In the genomic region with DNA sequence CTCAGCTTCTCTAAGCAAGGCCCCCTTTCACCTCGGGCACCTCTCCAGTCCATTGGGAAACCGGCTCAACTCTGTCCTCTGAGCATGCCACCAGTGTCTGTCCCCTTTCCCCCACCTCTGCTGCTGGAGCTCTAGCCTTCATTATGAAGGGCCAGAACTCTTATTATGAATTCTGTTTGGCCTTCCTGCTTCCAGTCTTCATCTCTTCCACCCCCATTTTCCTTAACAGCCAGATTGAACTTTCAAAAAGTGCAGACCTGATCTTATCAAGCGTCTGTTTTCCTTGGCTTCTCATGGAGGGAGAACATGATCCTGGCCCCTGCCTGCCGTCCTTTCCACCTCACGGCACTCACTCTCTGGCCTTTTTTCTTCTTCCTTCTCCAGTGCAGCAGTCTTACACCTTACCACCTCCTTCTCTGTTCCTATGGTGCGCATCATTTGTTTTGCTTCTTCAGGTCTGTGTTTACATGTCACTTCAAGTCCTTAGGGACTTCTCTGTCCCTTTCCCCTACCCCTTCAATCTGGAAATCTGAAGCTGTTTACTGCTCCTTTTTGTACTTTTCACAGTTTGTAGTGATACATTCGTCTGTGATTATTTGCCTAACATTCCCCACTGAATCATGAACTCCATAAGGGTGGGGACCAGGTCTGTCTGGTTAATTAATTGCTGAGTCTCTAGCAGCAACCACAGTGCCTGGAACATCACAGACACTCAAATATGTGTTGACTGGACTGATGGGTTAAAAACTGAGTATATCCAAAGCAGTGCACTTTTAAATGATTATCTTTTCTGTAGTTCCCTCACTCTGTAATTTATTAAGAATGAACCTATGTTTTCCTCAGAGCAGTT, we compare ENCODE assay signal across 9 cellular contexts. TPM values are rescaled to one million over a fixed set of nuclear protein-coding genes. Genes with fewer than 3 reads are reported as not detected.
DNase-seq lines count a peak whose midpoint lies in the region; ATAC-seq and TF ChIP-seq lines count a peak whose summit lies in the region.
"Had no signal": no experiment of that assay in that cellular context is flagged by ENCODE, and none has a peak within 500 bp of the region (broad histone marks: within the 10 kb centered on the region; RNA-seq: fewer than 3 reads in every experiment).

No MANE protein-coding gene starts in this region.

- H2BK15ac ChIP-seq in neuronal stem cell (ENCODE audit: low read length), result no peak overlapping the region

- H2BK5ac ChIP-seq in neuronal stem cell (ENCODE audit: low read length), result no peak overlapping the region

- 24 to 39% methylated on average over 5 to 7 of the region's 7 CpGs for WGBS in gastroesophageal sphincter (ENCODE audit: low coverage in 1 of 2), 2 donors
- WGBS in neuronal stem cell (ENCODE audit: extremely low coverage in 2 of 2, insufficient read length in 2 of 2, insufficient replicate concordance in 1 of 2), 2 donors, result no CpG with 5 or more reads among the region's 7 CpGs

- H3K9me3 ChIP-seq in gastroesophageal sphincter, result no peaks in the 10 kb centered on the region
- no peaks in the 10 kb centered on the region for H3K9me3 ChIP-seq in neuronal stem cell (replicated peaks in 1 of 2; ENCODE audit: control insufficient read depth in 2 of 2, insufficient read depth in 1 of 2, low read depth in 1 of 2, low read length in 2 of 2)
- H3K9me3 ChIP-seq in SJCRH30 (replicated peaks), result no peaks in the 10 kb centered on the region
- H3K9me3 ChIP-seq: neutrophil had no signal

- no peak overlapping the region for H2AK5ac ChIP-seq in neuronal stem cell (ENCODE audit: low read depth, low read length)

- H3K23ac ChIP-seq in neuronal stem cell (ENCODE audit: low read depth, low read length, poor library complexity), result no peak overlapping the region

- TF ChIP-seq CTCF in gastroesophageal sphincter (IDR thresholded peaks at IDR 0.05), result no peak

- H3K4me1 ChIP-seq in gastroesophageal sphincter, result peaks cover 25 to 81% (median 27%) of the 10 kb centered on the region in 3 donors
- peaks cover 0 to 2% of the 10 kb centered on the region in 2 donors for H3K4me1 ChIP-seq in neuronal stem cell (ENCODE audit: control insufficient read depth in 2 of 2, insufficient read depth in 1 of 2, low read depth in 1 of 2, low read length in 2 of 2)
- H3K4me1 ChIP-seq in SJCRH30, result no peaks in the 10 kb centered on the region

- no peaks in the 10 kb centered on the region for H3K79me1 ChIP-seq in neuronal stem cell (ENCODE audit: low read depth, low read length)

- H3K36me3 ChIP-seq in gastroesophageal sphincter, result peaks cover 0 to 22% of the 10 kb centered on the region in 2 donors
- peaks cover 0 to 26% of the 10 kb centered on the region in 2 donors for H3K36me3 ChIP-seq in neuronal stem cell (replicated peaks in 1 of 2; ENCODE audit: control insufficient read depth in 2 of 2, insufficient read depth in 2 of 2, low read length in 2 of 2)
- no peaks in the 10 kb centered on the region for H3K36me3 ChIP-seq in SJCRH30
- H3K36me3 ChIP-seq: neutrophil had no signal

- H3K4me3 ChIP-seq in gastroesophageal sphincter (no peak overlapping the region), neuronal stem cell (ENCODE audit: low read length in 2 of 2) (no peak overlapping the region), SJCRH30 (no peak overlapping the region)

- no peak overlapping the region for H3K4me2 ChIP-seq in neuronal stem cell (ENCODE audit: insufficient read depth, low read length, poor library complexity, severe bottlenecking)

- no peak overlapping the region for H3K4ac ChIP-seq in neuronal stem cell (ENCODE audit: low read length)

- TF ChIP-seq EP300 in gastroesophageal sphincter (IDR thresholded peaks at IDR 0.05), result no peak

- H3K27ac ChIP-seq in gastroesophageal sphincter (peak overlapping the region in 3 of 4 donors; percentile 35 to 56 (median 53)), neuronal stem cell (replicated peaks; ENCODE audit: low read length) (no peak overlapping the region), SJCRH30 (no peak overlapping the region)
- H3K27ac ChIP-seq: neutrophil had no signal

- TF ChIP-seq POLR2A in gastroesophageal sphincter (IDR thresholded peaks at IDR 0.05), result no peak

- no peak overlapping the region for H2BK120ac ChIP-seq in neuronal stem cell (ENCODE audit: low read depth, low read length)

- ATAC-seq in SK-N-SH treated with all-trans-retinoic acid at 6 μM for 48 hours (peak; percentile 85), gastroesophageal sphincter (no peak), HG03196 (IDR thresholded peaks at IDR 0.05; ENCODE audit: unreplicated experiment) (no peak)

- peak; percentile 40 for DNase-seq in ELF-1 (ENCODE audit: low read depth, low spot score)
- DNase-seq in pulmonary artery endothelial cell (ENCODE audit: low read depth, low spot score), result peak; percentile 11
- no peak for DNase-seq in NCI-H510A (lab: John Stamatoyannopoulos, UW)
- no peak for DNase-seq in neuronal stem cell (ENCODE audit: low spot score)
- DNase-seq in SJCRH30, result no peak

- H2AFZ ChIP-seq in neuronal stem cell (ENCODE audit: low read length), result no peak overlapping the region

- H3K27me3 ChIP-seq in gastroesophageal sphincter, result no peaks in the 10 kb centered on the region
- no peaks in the 10 kb centered on the region for H3K27me3 ChIP-seq in neuronal stem cell (ENCODE audit: control insufficient read depth in 3 of 3, insufficient read depth in 3 of 3, low read depth in 1 of 3, low read length in 3 of 3)
- H3K27me3 ChIP-seq in SJCRH30, result no peaks in the 10 kb centered on the region
- H3K27me3 ChIP-seq: neutrophil had no signal

- no peak overlapping the region for H3K18ac ChIP-seq in neuronal stem cell (ENCODE audit: low read length)

- H4K91ac ChIP-seq in neuronal stem cell (ENCODE audit: low read depth, low read length, poor library complexity), result no peak overlapping the region

- H3K9ac ChIP-seq in neuronal stem cell (ENCODE audit: low read depth, low read length, poor library complexity), result no peak overlapping the region

- no peak overlapping the region for H3K14ac ChIP-seq in neuronal stem cell (ENCODE audit: low read length)

- H2BK12ac ChIP-seq in neuronal stem cell (ENCODE audit: low read length), result no peak overlapping the region

- H4K8ac ChIP-seq in neuronal stem cell (ENCODE audit: low read depth, low read length), result no peak overlapping the region

TF ChIP-seq in SK-N-SH treated with all-trans-retinoic acid at 6 μM for 48 hours, 23 proteins besides CTCF, POLR2A, EP300 and RAD21:
- TF ChIP-seq ZFP3 (CRISPR knock-in tag; IDR thresholded peaks at IDR 0.05) (0 out of 2 replicates have a peak, but pooled peaks have one; percentile 10), CSDC2 (CRISPR knock-in tag; IDR thresholded peaks at IDR 0.05) (peak; percentile 79; the same call in 1 of the 2 replicates), TCF4 (CRISPR knock-in tag; IDR thresholded peaks at IDR 0.05; ENCODE audit: borderline replicate concordance) (0 out of 2 replicates have a peak, but pooled peaks have one; percentile 9)
- TF ChIP-seq, protein P1, sequence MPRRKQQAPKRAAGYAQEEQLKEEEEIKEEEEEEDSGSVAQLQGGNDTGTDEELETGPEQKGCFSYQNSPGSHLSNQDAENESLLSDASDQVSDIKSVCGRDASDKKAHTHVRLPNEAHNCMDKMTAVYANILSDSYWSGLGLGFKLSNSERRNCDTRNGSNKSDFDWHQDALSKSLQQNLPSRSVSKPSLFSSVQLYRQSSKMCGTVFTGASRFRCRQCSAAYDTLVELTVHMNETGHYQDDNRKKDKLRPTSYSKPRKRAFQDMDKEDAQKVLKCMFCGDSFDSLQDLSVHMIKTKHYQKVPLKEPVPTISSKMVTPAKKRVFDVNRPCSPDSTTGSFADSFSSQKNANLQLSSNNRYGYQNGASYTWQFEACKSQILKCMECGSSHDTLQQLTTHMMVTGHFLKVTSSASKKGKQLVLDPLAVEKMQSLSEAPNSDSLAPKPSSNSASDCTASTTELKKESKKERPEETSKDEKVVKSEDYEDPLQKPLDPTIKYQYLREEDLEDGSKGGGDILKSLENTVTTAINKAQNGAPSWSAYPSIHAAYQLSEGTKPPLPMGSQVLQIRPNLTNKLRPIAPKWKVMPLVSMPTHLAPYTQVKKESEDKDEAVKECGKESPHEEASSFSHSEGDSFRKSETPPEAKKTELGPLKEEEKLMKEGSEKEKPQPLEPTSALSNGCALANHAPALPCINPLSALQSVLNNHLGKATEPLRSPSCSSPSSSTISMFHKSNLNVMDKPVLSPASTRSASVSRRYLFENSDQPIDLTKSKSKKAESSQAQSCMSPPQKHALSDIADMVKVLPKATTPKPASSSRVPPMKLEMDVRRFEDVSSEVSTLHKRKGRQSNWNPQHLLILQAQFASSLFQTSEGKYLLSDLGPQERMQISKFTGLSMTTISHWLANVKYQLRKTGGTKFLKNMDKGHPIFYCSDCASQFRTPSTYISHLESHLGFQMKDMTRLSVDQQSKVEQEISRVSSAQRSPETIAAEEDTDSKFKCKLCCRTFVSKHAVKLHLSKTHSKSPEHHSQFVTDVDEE (CRISPR knock-in tag; IDR thresholded peaks at IDR 0.05), result 0 out of 2 replicates have a peak, but pooled peaks have one; percentile 65
- TF ChIP-seq, protein P2, sequence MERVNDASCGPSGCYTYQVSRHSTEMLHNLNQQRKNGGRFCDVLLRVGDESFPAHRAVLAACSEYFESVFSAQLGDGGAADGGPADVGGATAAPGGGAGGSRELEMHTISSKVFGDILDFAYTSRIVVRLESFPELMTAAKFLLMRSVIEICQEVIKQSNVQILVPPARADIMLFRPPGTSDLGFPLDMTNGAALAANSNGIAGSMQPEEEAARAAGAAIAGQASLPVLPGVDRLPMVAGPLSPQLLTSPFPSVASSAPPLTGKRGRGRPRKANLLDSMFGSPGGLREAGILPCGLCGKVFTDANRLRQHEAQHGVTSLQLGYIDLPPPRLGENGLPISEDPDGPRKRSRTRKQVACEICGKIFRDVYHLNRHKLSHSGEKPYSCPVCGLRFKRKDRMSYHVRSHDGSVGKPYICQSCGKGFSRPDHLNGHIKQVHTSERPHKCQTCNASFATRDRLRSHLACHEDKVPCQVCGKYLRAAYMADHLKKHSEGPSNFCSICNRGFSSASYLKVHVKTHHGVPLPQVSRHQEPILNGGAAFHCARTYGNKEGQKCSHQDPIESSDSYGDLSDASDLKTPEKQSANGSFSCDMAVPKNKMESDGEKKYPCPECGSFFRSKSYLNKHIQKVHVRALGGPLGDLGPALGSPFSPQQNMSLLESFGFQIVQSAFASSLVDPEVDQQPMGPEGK (CRISPR knock-in tag; IDR thresholded peaks at IDR 0.05; ENCODE audit: borderline replicate concordance), result no peak

RNA-seq across cellular contexts. Expression of a gene that starts 55.8 kb away (rescaled TPM):
- total RNA-seq in gastroesophageal sphincter (100 to 1,000 TPM in 1 of 4 donors, 10 to 100 TPM in 3; 53.0 to 135 (median 70.5) TPM), pulmonary artery endothelial cell (13.0 and 22.0 TPM in 2 replicates)
- 5.8 TPM for polyA plus RNA-seq in neuronal stem cell (2013, experiment 1 of 2)
- 6.0 TPM for polyA plus RNA-seq in neuronal stem cell (2013, experiment 2 of 2)
- total RNA-seq in SJCRH30 (2014; rRNA removed; shearing (Covaris generic)), result 15.9 and 18.4 TPM in 2 replicates

Comparison
In these comparisons a context has a peak if more than half of its experiments do, and no peak if none do; other contexts are left out.
1. DNase-seq: peak in ELF-1 (single experiment) and pulmonary artery endothelial cell (single experiment); none in NCI-H510A (single experiment), neuronal stem cell (single experiment) and SJCRH30 (0 of 2).
2. H3K27ac ChIP-seq: peak in gastroesophageal sphincter (3 of 4); none in neuronal stem cell (single experiment) and SJCRH30 (single experiment).